1 cellular context compared by ENCODE assay signal in the genomic region with DNA sequence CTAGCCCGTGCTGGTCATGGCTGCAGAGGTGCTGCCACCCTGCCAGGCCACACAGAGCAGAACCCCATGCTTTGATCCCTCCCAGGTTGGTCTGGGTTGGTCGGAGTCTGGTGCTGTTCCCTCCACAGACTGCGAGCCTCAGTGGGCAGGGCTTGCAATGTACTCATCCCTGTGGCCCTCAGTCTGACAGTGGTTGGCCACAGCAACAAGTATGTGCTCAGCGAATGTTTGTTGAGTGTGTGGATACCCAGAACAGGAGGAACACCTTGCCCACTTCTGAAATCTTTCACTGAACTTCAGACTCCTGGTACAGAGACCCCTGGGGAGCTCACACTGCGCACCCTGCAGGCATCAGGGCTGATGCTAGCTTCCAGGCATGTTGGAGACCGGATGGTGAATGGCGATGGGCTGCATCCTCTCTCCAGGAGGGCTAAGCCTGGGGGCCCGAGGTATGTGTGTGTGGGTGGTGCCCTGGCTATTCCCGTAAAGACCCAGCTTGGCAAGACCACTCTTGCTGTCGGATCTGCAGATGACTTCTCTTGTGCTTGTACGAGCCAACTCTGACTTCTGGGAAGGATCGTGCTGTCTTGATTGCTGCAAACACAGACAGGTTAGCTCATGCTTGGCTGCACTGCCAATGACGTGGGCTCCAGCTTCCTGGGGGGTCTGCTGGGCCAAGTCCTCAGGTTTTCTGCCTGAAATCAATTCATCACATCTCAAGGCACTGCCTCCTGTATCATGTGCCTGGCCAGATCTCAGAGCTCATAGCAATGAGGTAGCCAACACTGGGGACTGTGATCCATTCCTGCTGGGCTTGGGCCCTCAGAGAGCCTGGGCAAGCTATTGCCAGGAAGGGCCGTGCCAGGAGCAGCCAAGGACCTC.
TF ChIP-seq lines count a peak whose summit lies in the region.

No MANE protein-coding gene starts in this region.

TF ChIP-seq in IMR-90, 13 proteins besides CTCF, POLR2A, EP300 and RAD21 (continued from another document):
- TF ChIP-seq RCOR1 (IDR thresholded peaks at IDR 0.05; ENCODE audit: insufficient replicate concordance, low read length) = no peak
- TF ChIP-seq, protein P1, sequence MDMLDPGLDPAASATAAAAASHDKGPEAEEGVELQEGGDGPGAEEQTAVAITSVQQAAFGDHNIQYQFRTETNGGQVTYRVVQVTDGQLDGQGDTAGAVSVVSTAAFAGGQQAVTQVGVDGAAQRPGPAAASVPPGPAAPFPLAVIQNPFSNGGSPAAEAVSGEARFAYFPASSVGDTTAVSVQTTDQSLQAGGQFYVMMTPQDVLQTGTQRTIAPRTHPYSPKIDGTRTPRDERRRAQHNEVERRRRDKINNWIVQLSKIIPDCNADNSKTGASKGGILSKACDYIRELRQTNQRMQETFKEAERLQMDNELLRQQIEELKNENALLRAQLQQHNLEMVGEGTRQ (IDR thresholded peaks at IDR 0.05; ENCODE audit: low read depth, low read length) = no peak
- no peak for TF ChIP-seq RFX5 (IDR thresholded peaks at IDR 0.05; ENCODE audit: low read depth, low read length)
